Comparison of ENCODE assay signal across 22 cellular contexts in the genomic region with DNA sequence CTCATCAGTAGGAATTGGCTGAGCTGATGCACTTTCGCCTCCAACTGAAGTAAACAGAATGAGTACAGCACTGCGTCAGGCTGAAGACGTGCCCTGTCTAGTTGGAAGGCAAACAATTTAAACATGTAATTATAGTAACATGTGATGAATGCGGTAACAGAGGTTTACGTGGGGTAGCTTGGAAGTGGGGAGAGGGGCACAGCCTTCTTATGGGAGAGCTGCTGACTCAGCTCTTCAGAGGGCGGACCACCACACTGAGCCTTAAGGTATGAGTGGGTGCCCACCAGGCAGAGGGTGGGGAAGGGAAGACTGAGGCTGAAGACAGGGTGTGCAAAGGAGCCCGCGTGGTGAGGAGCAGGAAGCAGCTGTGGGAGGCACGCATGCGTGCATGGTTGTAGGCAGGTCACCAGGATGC. TPM values are rescaled to one million over a fixed set of nuclear protein-coding genes. Genes with fewer than 3 reads are reported as not detected.
DNase-seq lines count a peak whose midpoint lies in the region; ATAC-seq, FAIRE-seq and TF ChIP-seq lines count a peak whose summit lies in the region.
"Had no signal": no experiment of that assay in that cellular context is flagged by ENCODE, and none has a peak within 500 bp of the region (broad histone marks: within the 10 kb centered on the region; RNA-seq: fewer than 3 reads in every experiment).

No MANE protein-coding gene starts in this region.

- H3K4me3 Mint-ChIP-seq in Caco-2 (ENCODE audit: unreplicated experiment), result no peak overlapping the region
- H3K4me3 Mint-ChIP-seq: type B pancreatic cell had no signal

- no peak overlapping the region for H3K4me2 ChIP-seq in A549
- peak overlapping the region; percentile 80 for H3K4me2 ChIP-seq in keratinocyte (ENCODE audit: control insufficient read depth, extremely low read depth, insufficient read depth, low read depth, low read length)
- H3K4me2 ChIP-seq: PC-9, SK-N-SH had no signal

- H4K20me1 ChIP-seq in keratinocyte (ENCODE audit: control insufficient read depth, extremely low read depth, insufficient read depth, low read length), result no peaks in the 10 kb centered on the region

- TF ChIP-seq CTCF in A549 (IDR thresholded peaks at IDR 0.05) (no peak), VCaP (conservative IDR thresholded peaks at IDR 0.05) (no peak), keratinocyte (optimal IDR thresholded peaks at IDR 0.05 in 1 of 3, IDR thresholded peaks at IDR 0.05 in 1 of 3, conservative IDR thresholded peaks at IDR 0.05 in 1 of 3; ENCODE audit: extremely low read depth in 1 of 3, insufficient read depth in 2 of 3, low read length in 3 of 3) (no peak), ascending aorta (IDR thresholded peaks at IDR 0.05) (no peak), tibial artery (IDR thresholded peaks at IDR 0.05) (no peak), Caco-2 (IDR thresholded peaks at IDR 0.05; ENCODE audit: insufficient read depth in 1 of 2, low read depth in 1 of 2, low read length in 1 of 2, severe bottlenecking in 1 of 2, unreplicated experiment in 1 of 2) (no peak)

- H3K27ac ChIP-seq in A549, result no peak overlapping the region
- H3K27ac ChIP-seq in VCaP, result peak overlapping the region; percentile 27; the same call in 1 of the 2 replicates
- H3K27ac ChIP-seq in keratinocyte (ENCODE audit: control insufficient read depth, insufficient read depth, low read length), result peak overlapping the region; percentile 83
- H3K27ac ChIP-seq in ascending aorta, result no peak overlapping the region
- H3K27ac ChIP-seq in tibial artery, result no peak overlapping the region
- H3K27ac ChIP-seq: gastrocnemius medialis, PC-9 had no signal

- no peak for TF ChIP-seq EP300 in A549 (IDR thresholded peaks at IDR 0.05)

- no peaks in the 10 kb centered on the region for H3K36me3 Mint-ChIP-seq in Caco-2 (ENCODE audit: insufficient read depth, unreplicated experiment)
- H3K36me3 Mint-ChIP-seq: type B pancreatic cell had no signal

- dilution Hi-C loops in keratinocyte (cut with MboI; ENCODE audit: extremely low pct_ligation_motif_present, low sequenced_read_pairs), result no loop called here

- no peak overlapping the region for H3K4me3 ChIP-seq in A549
- H3K4me3 ChIP-seq in keratinocyte (ENCODE audit: control insufficient read depth in 2 of 3, extremely low read depth in 1 of 3, insufficient read depth in 2 of 3, low read depth in 1 of 3, low read length in 3 of 3), result peak overlapping the region in 2 of 3 experiments; percentile 23 to 31
- no peak overlapping the region for H3K4me3 ChIP-seq in ascending aorta
- H3K4me3 ChIP-seq in tibial artery, result no peak overlapping the region
- no peak overlapping the region for H3K4me3 ChIP-seq in Caco-2 (ENCODE audit: low read depth, low read length)
- H3K4me3 ChIP-seq: gastrocnemius medialis, PC-9 had no signal

- H3K4me1 ChIP-seq in A549 (no peaks in the 10 kb centered on the region), keratinocyte (ENCODE audit: control insufficient read depth, extremely low read depth, insufficient read depth, low read length) (peaks cover 18% of the 10 kb centered on the region), ascending aorta (no peaks in the 10 kb centered on the region), tibial artery (no peaks in the 10 kb centered on the region), Caco-2 (no peaks in the 10 kb centered on the region)
- H3K4me1 ChIP-seq: gastrocnemius medialis had no signal

- no peaks in the 10 kb centered on the region for H3K27me3 ChIP-seq in keratinocyte (ENCODE audit: control insufficient read depth, extremely low read depth, insufficient read depth, low read length)
- H3K27me3 ChIP-seq in ascending aorta, result no peaks in the 10 kb centered on the region
- peaks cover 0 to 7% of the 10 kb centered on the region in 2 donors for H3K27me3 ChIP-seq in tibial artery
- H3K27me3 ChIP-seq in Caco-2 (replicated peaks; ENCODE audit: control insufficient read depth, insufficient read depth, low read length), result no peaks in the 10 kb centered on the region

- CTCF ChIA-PET in A549 (lab: Yijun Ruan, JAX), result interaction anchor here (0.5 to 2.9 kb wide), 4 partner anchors 87 to 1576 kb away, joined by 3 to 12 read pairs (median 4); no protein-coding TSS in a partner anchor
- CTCF ChIA-PET in Caco-2 (lab: Charles Lee), result interaction anchor here (0.7 kb wide), 1 partner anchor 516 kb away, joined by 3 read pairs; no protein-coding TSS in a partner anchor

- H3K9me3 ChIP-seq in A549 (no peaks in the 10 kb centered on the region), keratinocyte (ENCODE audit: control insufficient read depth, low read depth, low read length) (no peaks in the 10 kb centered on the region), ascending aorta (no peaks in the 10 kb centered on the region), tibial artery (no peaks in the 10 kb centered on the region), Caco-2 (no peaks in the 10 kb centered on the region)
- H3K9me3 ChIP-seq: gastrocnemius medialis, SK-N-SH had no signal

- H3K9me1 ChIP-seq in keratinocyte (ENCODE audit: control insufficient read depth, extremely low read depth, insufficient read depth, low read length), result no peaks in the 10 kb centered on the region

- no peak for TF ChIP-seq RAD21 in A549 (conservative IDR thresholded peaks at IDR 0.05 in 1 of 2, IDR thresholded peaks at IDR 0.05 in 1 of 2)

- peak in 1 of 2 experiments; percentile 29; a peak in 1 of 6 replicates for ATAC-seq in A549
- ATAC-seq: gastrocnemius medialis, HCT116 had no signal

- H3K9me3 Mint-ChIP-seq in Caco-2 (ENCODE audit: unreplicated experiment), result no peaks in the 10 kb centered on the region
- H3K9me3 Mint-ChIP-seq: type B pancreatic cell had no signal

- FAIRE-seq in A549 (lab: Jason Lieb, UNC) (no peak), keratinocyte (lab: Jason Lieb, UNC) (peak; percentile 95)
- FAIRE-seq: D721Med, TTC549 had no signal

- no peaks in the 10 kb centered on the region for H3K79me2 ChIP-seq in keratinocyte (ENCODE audit: control insufficient read depth, insufficient read depth, low read length)

- H3K27me3 Mint-ChIP-seq in Caco-2 (ENCODE audit: insufficient read depth, unreplicated experiment), result peaks cover 28% of the 10 kb centered on the region

- WGBS in A549 (ENCODE audit: missing lambda C conversion rate), result 78% methylated on average over 10 of the region's 10 CpGs

- H2AFZ ChIP-seq in keratinocyte (ENCODE audit: control insufficient read depth, low read length), result peak overlapping the region; percentile 93
- H2AFZ ChIP-seq: PC-9 had no signal

- peak overlapping the region; percentile 67 for H3K9ac ChIP-seq in keratinocyte (ENCODE audit: control insufficient read depth, extremely low read depth, insufficient read depth, low read length)
- H3K9ac ChIP-seq: SK-N-SH had no signal

- POLR2A ChIA-PET in A549 (lab: Yijun Ruan, JAX) (no interaction called here), Caco-2 (lab: Charles Lee) (no interaction called here)

- no peak for TF ChIP-seq POLR2A in A549 (IDR thresholded peaks at IDR 0.05; ENCODE audit: low read length)

- H3K36me3 ChIP-seq in keratinocyte (ENCODE audit: control insufficient read depth in 2 of 2, extremely low read depth in 1 of 2, insufficient read depth in 2 of 2, low read length in 2 of 2), result no peaks in the 10 kb centered on the region
- no peaks in the 10 kb centered on the region for H3K36me3 ChIP-seq in ascending aorta
- no peaks in the 10 kb centered on the region for H3K36me3 ChIP-seq in tibial artery
- no peaks in the 10 kb centered on the region for H3K36me3 ChIP-seq in Caco-2 (ENCODE audit: control insufficient read depth, insufficient read depth, low read length)
- H3K36me3 ChIP-seq: gastrocnemius medialis had no signal

- intact Hi-C loops in ascending aorta (cut with DNase I) (no loop called here), tibial artery (cut with DNase I; ENCODE audit: low total_unique reads) (no loop called here), Caco-2 (cut with micrococcal nuclease; ENCODE audit: unreplicated experiment) (no loop called here)

- no peak overlapping the region for H3K27ac Mint-ChIP-seq in Caco-2 (ENCODE audit: unreplicated experiment)
- H3K27ac Mint-ChIP-seq: type B pancreatic cell had no signal

- DNase-seq in A549 (ENCODE audit: low read depth in 1 of 2, low spot score in 1 of 2) (no peak), NCI-H1105 treated with DMSO at 0.1 percent for 48 hours (lab: John Stamatoyannopoulos, UW) (peak; percentile 49), keratinocyte (ENCODE audit: low read depth, low spot score) (peak; percentile 15), ascending aorta (ENCODE audit: low spot score in 2 of 2) (no peak), HPDE6-E6E7 (ENCODE audit: extremely low spot score) (no peak), tibial artery (no peak), Caco-2 (no peak)
- DNase-seq: activated CD4-positive, alpha-beta T cell treated with anti-CD3 and anti-CD28 coated beads, Interleukin-2, amount 50 U/mL, for 4 hours; activated T-cell treated with anti-CD3 and anti-CD28 coated beads, Interleukin-2, amount 50 U/mL, for 48 hours; caudate nucleus; effector memory CD4-positive, alpha-beta T cell; gastrocnemius medialis; GF-D8; NCI-H510A treated with DMSO at 0.1 percent for 48 hours; PC-9; SK-N-SH; stimulated activated CD4-positive, alpha-beta T cell treated with anti-CD3 and anti-CD28 coated beads, Interleukin-4, amount 100 ng/mL, for 1 hour had no signal

- BruUV-seq in Caco-2 (replicated peaks; lab: Mats Ljungman, UMichigan), result no TSS peak

- H3K4me1 Mint-ChIP-seq in Caco-2 (ENCODE audit: low read depth, unreplicated experiment), result peaks cover 5% of the 10 kb centered on the region

RNA-seq across cellular contexts. Expression of a gene that starts 6.2 kb away (rescaled TPM):
- polyA plus RNA-seq in A549 (2011; rRNA removed) (10.6 and 12.3 TPM in 2 replicates), A549 (2017; fragmentation: RNase III; extraction: RNeasy Plus Mini Kit Qiagen cat#74134 plus additional on column Dnase treatment) (7.9 to 9.2 TPM (median 8.7 TPM) in 3 replicates), keratinocyte (5.1 to 8.2 TPM (median 6.5 TPM) in 3 replicates)
- polyA plus RNA-seq in A549 (2012; cell fraction: cytosol; rRNA removed), result 9.2 and 11.4 TPM in 2 replicates
- polyA plus RNA-seq in A549 (2012; cell fraction: nucleus; rRNA removed), result 6.9 and 7.1 TPM in 2 replicates
- polyA minus RNA-seq in A549 (2011; rRNA and poly(A)+ RNA removed), result 16.7 and 21.0 TPM in 2 replicates
- polyA plus RNA-seq in keratinocyte (2011; ENCODE audit: low read depth), result 0.67 TPM
- 6.3 and 7.0 TPM in 2 replicates for polyA plus RNA-seq in keratinocyte (2011; cell fraction: cytosol; rRNA removed)
- 6.6 and 7.7 TPM in 2 replicates for polyA plus RNA-seq in keratinocyte (2011; cell fraction: nucleus; rRNA removed)
- polyA plus RNA-seq in keratinocyte (2012; ENCODE audit: low replicate concordance), result 2.2 and 5.9 TPM in 2 replicates
- polyA minus RNA-seq in keratinocyte, result 8.5 to 13.0 TPM (median 9.4 TPM) in 3 replicates
- polyA minus RNA-seq in keratinocyte (2011; cell fraction: cytosol; rRNA and poly(A)+ RNA removed), result 6.7 TPM
- 5.1 and 6.8 TPM in 2 replicates for polyA minus RNA-seq in keratinocyte (2011; cell fraction: nucleus; rRNA and poly(A)+ RNA removed)
- total RNA-seq in ascending aorta (22.5 TPM), Caco-2 (2022) (not detected in 2 replicates)

RNA-seq across cellular contexts. Expression of a gene that starts 10.4 kb away (rescaled TPM):
- polyA plus RNA-seq in A549 (2011; rRNA removed), result 0.06 and 0.11 TPM in 2 replicates
- 0.03 and 0.06 TPM in 2 replicates for polyA plus RNA-seq in A549 (2012; cell fraction: cytosol; rRNA removed)
- 0.08 and 0.16 TPM in 2 replicates for polyA plus RNA-seq in A549 (2012; cell fraction: nucleus; rRNA removed)
- 0.04 to 0.09 TPM (median 0.08 TPM) in 3 replicates for polyA plus RNA-seq in A549 (2017; fragmentation: RNase III; extraction: RNeasy Plus Mini Kit Qiagen cat#74134 plus additional on column Dnase treatment)
- polyA minus RNA-seq in A549 (2011; rRNA and poly(A)+ RNA removed), result not detected in 2 replicates
- polyA plus RNA-seq in keratinocyte, result 0.57 to 2.2 TPM (median 1.1 TPM) in 3 replicates
- polyA plus RNA-seq in keratinocyte (2011; ENCODE audit: low read depth), result 1.8 TPM
- polyA plus RNA-seq in keratinocyte (2011; cell fraction: cytosol; rRNA removed), result 1.3 and 1.7 TPM in 2 replicates
- 3.6 and 4.2 TPM in 2 replicates for polyA plus RNA-seq in keratinocyte (2011; cell fraction: nucleus; rRNA removed)
- polyA plus RNA-seq in keratinocyte (2012; ENCODE audit: low replicate concordance), result 0.54 and 2.6 TPM in 2 replicates
- 0.13 to 1.8 TPM (median 1.5 TPM) in 3 replicates for polyA minus RNA-seq in keratinocyte
- 0.58 TPM for polyA minus RNA-seq in keratinocyte (2011; cell fraction: cytosol; rRNA and poly(A)+ RNA removed)
- polyA minus RNA-seq in keratinocyte (2011; cell fraction: nucleus; rRNA and poly(A)+ RNA removed), result 2.1 and 2.9 TPM in 2 replicates
- not detected for total RNA-seq in ascending aorta
- 0.21 and 0.23 TPM in 2 replicates for total RNA-seq in Caco-2 (2022)
- total RNA-seq: gastrocnemius medialis had no signal

Comparison
In these comparisons a context has a peak if more than half of its experiments do, and no peak if none do; other contexts are left out.
1. DNase-seq: peak in NCI-H1105 treated with DMSO at 0.1 percent for 48 hours (single experiment) and keratinocyte (single experiment); none in A549 (0 of 2), ascending aorta (0 of 2), HPDE6-E6E7 (single experiment), tibial artery (0 of 2) and Caco-2 (0 of 2).
2. H3K27ac ChIP-seq: peak in VCaP (single experiment) and keratinocyte (single experiment); none in A549 (0 of 2), ascending aorta (0 of 2) and tibial artery (0 of 2).
3. H3K4me3 ChIP-seq: peak in keratinocyte (2 of 3); none in A549 (single experiment), ascending aorta (0 of 2), tibial artery (0 of 2) and Caco-2 (single experiment).
4. RNA of a gene that starts 6.2 kb away (total RNA-seq): 22.5 TPM in ascending aorta (single experiment); not detected in Caco-2; every median in the first group is over 10 times any median in the second.